Comparison of ENCODE assay signal across 24 cellular contexts in the genomic region with DNA sequence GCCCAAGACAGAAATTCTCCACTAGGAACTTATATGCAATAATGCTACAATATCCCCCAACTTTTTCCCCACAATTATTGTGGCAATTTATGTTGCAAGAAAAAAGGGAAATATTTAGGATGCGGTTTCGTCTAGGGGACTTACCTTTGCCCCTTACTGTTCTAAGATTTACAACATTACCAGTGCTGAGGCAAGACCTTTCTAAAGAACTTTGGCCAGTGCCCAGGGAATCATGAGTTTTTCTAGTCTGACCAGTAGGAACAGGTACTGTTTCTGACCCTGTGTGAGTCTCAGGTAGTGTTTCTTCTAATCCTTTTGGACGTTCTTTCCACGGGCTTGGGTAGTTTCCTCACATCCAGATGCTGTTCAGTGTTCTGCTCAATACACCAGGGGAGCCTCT.
DNase-seq lines count a peak whose midpoint lies in the region; ATAC-seq, FAIRE-seq and TF ChIP-seq lines count a peak whose summit lies in the region.
"Had no signal": no experiment of that assay in that cellular context is flagged by ENCODE, and none has a peak within 500 bp of the region (broad histone marks: within the 10 kb centered on the region; RNA-seq: fewer than 3 reads in every experiment).

No MANE protein-coding gene starts in this region.

- POLR2A ChIA-PET in HepG2 (lab: Yijun Ruan, JAX): no interaction called here

- H3K9me2 ChIP-seq in hepatocyte (replicated peaks; ENCODE audit: insufficient read depth): no peaks in the 10 kb centered on the region

- H2AFZ ChIP-seq in HepG2 (ENCODE audit: low read length): no peak overlapping the region
- no peak overlapping the region for H2AFZ ChIP-seq in hepatocyte
- H2AFZ ChIP-seq: GM23338 had no signal

- TF ChIP-seq EP300 in HepG2 (IDR thresholded peaks at IDR 0.05; ENCODE audit: low read depth in 2 of 2, low read length in 2 of 2) (no peak), HepG2 (CRISPR knock-in tag; IDR thresholded peaks at IDR 0.05; ENCODE audit: borderline replicate concordance) (no peak)

- no peak overlapping the region for H3K27ac Mint-ChIP-seq in natural killer cell
- H3K27ac Mint-ChIP-seq: B cell; CD4-positive, CD25-positive, alpha-beta regulatory T cell; CD8-positive, alpha-beta T cell; GM23338; HFFc6 had no signal

- CTCF ChIA-PET in HepG2 (lab: Yijun Ruan, JAX; ENCODE audit: low intra/inter-chr PET ratio, low total read pairs): no interaction called here

- H3K4me1 ChIP-seq in right lobe of liver: no peaks in the 10 kb centered on the region
- no peaks in the 10 kb centered on the region for H3K4me1 ChIP-seq in HepG2 (ENCODE audit: insufficient read depth, low read length)
- no peaks in the 10 kb centered on the region for H3K4me1 ChIP-seq in hepatocyte (ENCODE audit: insufficient read depth)
- H3K4me1 ChIP-seq: HAP-1 had no signal

- TF ChIP-seq CTCF in right lobe of liver (IDR thresholded peaks at IDR 0.05) (no peak), HepG2 (CRISPR knock-in tag; IDR thresholded peaks at IDR 0.05) (no peak), hepatocyte (IDR thresholded peaks at IDR 0.05; ENCODE audit: poor library complexity) (no peak), natural killer cell (IDR thresholded peaks at IDR 0.05) (no peak)

- in situ Hi-C loops in HepG2 (cut with HindIII; ENCODE audit: extremely low pct_ligation_motif_present, low pct_unique_long_range_greater_than_20kb): no loop called here

- H3K4me1 Mint-ChIP-seq in natural killer cell: no peaks in the 10 kb centered on the region
- H3K4me1 Mint-ChIP-seq: B cell; CD4-positive, CD25-positive, alpha-beta regulatory T cell; GM23338 had no signal

- peaks cover 2% of the 10 kb centered on the region in 2 donors for H3K9me3 Mint-ChIP-seq in natural killer cell

- no peak for TF ChIP-seq RAD21 in HepG2 (CRISPR knock-in tag; IDR thresholded peaks at IDR 0.05)

- ATAC-seq in right lobe of liver (peak in 3 of 4 donors; percentile 30 to 51 (median 48)), HepG2 (no peak), GM19023 (IDR thresholded peaks at IDR 0.05; ENCODE audit: unreplicated experiment) (no peak), natural killer cell (no peak), HG03175 (IDR thresholded peaks at IDR 0.05; ENCODE audit: unreplicated experiment) (no peak), HG02642 (IDR thresholded peaks at IDR 0.05; ENCODE audit: poor library complexity, unreplicated experiment) (no peak)
- ATAC-seq: CD8-positive, alpha-beta T cell; GM23338 had no signal

- FAIRE-seq in HepG2 (lab: Jason Lieb, UNC): no peak
- FAIRE-seq: A204.1, G401.6, GM12892, H54 had no signal

- intact Hi-C loops in right lobe of liver (cut with DNase I) (no loop called here), HepG2 (cut with micrococcal nuclease; ENCODE audit: unreplicated experiment) (no loop called here), natural killer cell (cut with micrococcal nuclease) (no loop called here)

- H3K27ac ChIP-seq in right lobe of liver (no peak overlapping the region), HepG2 (ENCODE audit: extremely low read length, insufficient read depth, low read length) (no peak overlapping the region), hepatocyte (peak overlapping the region; percentile 64)
- H3K27ac ChIP-seq: 22Rv1, BLaER1, C4-2B had no signal

- H3K9ac ChIP-seq in HepG2 (ENCODE audit: insufficient read depth, low read depth, low read length): no peak overlapping the region
- H3K9ac ChIP-seq: BLaER1 had no signal

- WGBS in right lobe of liver (ENCODE audit: insufficient coverage, low coverage, low lambda C conversion rate, missing lambda C conversion rate): 33% methylated on average over 3 of the region's 4 CpGs
- WGBS in HepG2 (ENCODE audit: low lambda C conversion rate): 2% methylated on average over 4 of the region's 4 CpGs
- WGBS in hepatocyte (ENCODE audit: low lambda C conversion rate, missing lambda C conversion rate): 67% methylated on average over 4 of the region's 4 CpGs

- H3K4me3 Mint-ChIP-seq in natural killer cell: no peak overlapping the region
- H3K4me3 Mint-ChIP-seq: B cell; CD4-positive, CD25-positive, alpha-beta regulatory T cell; CD8-positive, alpha-beta T cell; GM23338; HFFc6 had no signal

- no TSS peak for BruUV-seq in HepG2 (replicated peaks; lab: Mats Ljungman, UMichigan)

- H3K36me3 Mint-ChIP-seq in natural killer cell: no peaks in the 10 kb centered on the region
- H3K36me3 Mint-ChIP-seq: CD4-positive, CD25-positive, alpha-beta regulatory T cell; CD8-positive, alpha-beta T cell had no signal

- TF ChIP-seq POLR2A in right lobe of liver (IDR thresholded peaks at IDR 0.05): no peak
- no peak for TF ChIP-seq POLR2A in HepG2 (IDR thresholded peaks at IDR 0.05; ENCODE audit: insufficient read depth in 1 of 2, low read depth in 2 of 2, low read length in 2 of 2)

- H3K9me3 ChIP-seq in right lobe of liver (no peaks in the 10 kb centered on the region), HepG2 (ENCODE audit: low read length) (no peaks in the 10 kb centered on the region), hepatocyte (ENCODE audit: low read depth) (no peaks in the 10 kb centered on the region)
- H3K9me3 ChIP-seq: Caco-2, HAP-1 had no signal

- H3K27me3 ChIP-seq in right lobe of liver (no peaks in the 10 kb centered on the region), HepG2 (ENCODE audit: control insufficient read depth in 1 of 2, insufficient read depth in 2 of 2, low read length in 2 of 2) (no peaks in the 10 kb centered on the region), hepatocyte (no peaks in the 10 kb centered on the region)
- H3K27me3 ChIP-seq: BLaER1 had no signal

- no peaks in the 10 kb centered on the region for H3K36me3 ChIP-seq in right lobe of liver
- no peaks in the 10 kb centered on the region for H3K36me3 ChIP-seq in HepG2 (replicated peaks in 1 of 2; ENCODE audit: control insufficient read depth in 1 of 2, insufficient read depth in 2 of 2, low read length in 2 of 2)
- no peaks in the 10 kb centered on the region for H3K36me3 ChIP-seq in hepatocyte (replicated peaks; ENCODE audit: insufficient read depth, low read depth)
- H3K36me3 ChIP-seq: BLaER1, HAP-1 had no signal

- no peaks in the 10 kb centered on the region for H3K79me2 ChIP-seq in HepG2 (ENCODE audit: insufficient read depth, low read length)
- no peaks in the 10 kb centered on the region for H3K79me2 ChIP-seq in hepatocyte

- peaks cover 0 to 5% of the 10 kb centered on the region in 2 donors for H3K27me3 Mint-ChIP-seq in natural killer cell (ENCODE audit: low read depth in 2 of 2)
- H3K27me3 Mint-ChIP-seq: CD4-positive, CD25-positive, alpha-beta regulatory T cell had no signal

- no peak overlapping the region for H3K4me3 ChIP-seq in right lobe of liver
- no peak overlapping the region for H3K4me3 ChIP-seq in HepG2 (replicated peaks in 1 of 3; ENCODE audit: insufficient read depth in 1 of 3, low read depth in 2 of 3, low read length in 3 of 3)
- H3K4me3 ChIP-seq in hepatocyte: no peak overlapping the region
- H3K4me3 ChIP-seq: BLaER1, GM23338, HAP-1 had no signal

- H3K4me2 ChIP-seq in HepG2 (ENCODE audit: low read depth, low read length): no peak overlapping the region
- H3K4me2 ChIP-seq in hepatocyte: no peak overlapping the region
- H3K4me2 ChIP-seq: BLaER1, GM23338 had no signal

- no peak for DNase-seq in right lobe of liver
- no peak for DNase-seq in HepG2 (ENCODE audit: low spot score)
- DNase-seq in hepatocyte (ENCODE audit: low spot score): peak; percentile 30
- peak; percentile 57 for DNase-seq in renal cortical epithelial cell (ENCODE audit: low read depth)
- no peak for DNase-seq in natural killer cell
- DNase-seq: CD4-positive, CD25-positive, alpha-beta regulatory T cell; CD8-positive, alpha-beta T cell; DMS153; DND-41; HFFc6 had no signal

- no peaks in the 10 kb centered on the region for H4K20me1 ChIP-seq in HepG2 (ENCODE audit: insufficient read depth, low read length)
- no peaks in the 10 kb centered on the region for H4K20me1 ChIP-seq in hepatocyte (ENCODE audit: insufficient read depth, poor library complexity, severe bottlenecking)
- H4K20me1 ChIP-seq: BLaER1 had no signal

TF ChIP-seq in HepG2, 621 proteins besides CTCF, POLR2A, EP300 and RAD21 (continues in another document):
- TF ChIP-seq ZFP82 (CRISPR knock-in tag; IDR thresholded peaks at IDR 0.05; ENCODE audit: borderline replicate concordance) (no peak), ZNF720 (CRISPR knock-in tag; IDR thresholded peaks at IDR 0.05) (no peak)
- TF ChIP-seq, protein P1, sequence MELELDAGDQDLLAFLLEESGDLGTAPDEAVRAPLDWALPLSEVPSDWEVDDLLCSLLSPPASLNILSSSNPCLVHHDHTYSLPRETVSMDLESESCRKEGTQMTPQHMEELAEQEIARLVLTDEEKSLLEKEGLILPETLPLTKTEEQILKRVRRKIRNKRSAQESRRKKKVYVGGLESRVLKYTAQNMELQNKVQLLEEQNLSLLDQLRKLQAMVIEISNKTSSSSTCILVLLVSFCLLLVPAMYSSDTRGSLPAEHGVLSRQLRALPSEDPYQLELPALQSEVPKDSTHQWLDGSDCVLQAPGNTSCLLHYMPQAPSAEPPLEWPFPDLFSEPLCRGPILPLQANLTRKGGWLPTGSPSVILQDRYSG (CRISPR knock-in tag; IDR thresholded peaks at IDR 0.05): no peak
- TF ChIP-seq, protein P2, sequence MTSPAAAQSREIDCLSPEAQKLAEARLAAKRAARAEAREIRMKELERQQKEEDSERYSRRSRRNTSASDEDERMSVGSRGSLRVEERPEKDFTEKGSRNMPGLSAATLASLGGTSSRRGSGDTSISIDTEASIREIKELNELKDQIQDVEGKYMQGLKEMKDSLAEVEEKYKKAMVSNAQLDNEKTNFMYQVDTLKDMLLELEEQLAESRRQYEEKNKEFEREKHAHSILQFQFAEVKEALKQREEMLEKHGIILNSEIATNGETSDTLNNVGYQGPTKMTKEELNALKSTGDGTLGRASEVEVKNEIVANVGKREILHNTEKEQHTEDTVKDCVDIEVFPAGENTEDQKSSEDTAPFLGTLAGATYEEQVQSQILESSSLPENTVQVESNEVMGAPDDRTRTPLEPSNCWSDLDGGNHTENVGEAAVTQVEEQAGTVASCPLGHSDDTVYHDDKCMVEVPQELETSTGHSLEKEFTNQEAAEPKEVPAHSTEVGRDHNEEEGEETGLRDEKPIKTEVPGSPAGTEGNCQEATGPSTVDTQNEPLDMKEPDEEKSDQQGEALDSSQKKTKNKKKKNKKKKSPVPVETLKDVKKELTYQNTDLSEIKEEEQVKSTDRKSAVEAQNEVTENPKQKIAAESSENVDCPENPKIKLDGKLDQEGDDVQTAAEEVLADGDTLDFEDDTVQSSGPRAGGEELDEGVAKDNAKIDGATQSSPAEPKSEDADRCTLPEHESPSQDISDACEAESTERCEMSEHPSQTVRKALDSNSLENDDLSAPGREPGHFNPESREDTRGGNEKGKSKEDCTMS (CRISPR knock-in tag; conservative IDR thresholded peaks at IDR 0.05): no peak
- TF ChIP-seq, protein P3, sequence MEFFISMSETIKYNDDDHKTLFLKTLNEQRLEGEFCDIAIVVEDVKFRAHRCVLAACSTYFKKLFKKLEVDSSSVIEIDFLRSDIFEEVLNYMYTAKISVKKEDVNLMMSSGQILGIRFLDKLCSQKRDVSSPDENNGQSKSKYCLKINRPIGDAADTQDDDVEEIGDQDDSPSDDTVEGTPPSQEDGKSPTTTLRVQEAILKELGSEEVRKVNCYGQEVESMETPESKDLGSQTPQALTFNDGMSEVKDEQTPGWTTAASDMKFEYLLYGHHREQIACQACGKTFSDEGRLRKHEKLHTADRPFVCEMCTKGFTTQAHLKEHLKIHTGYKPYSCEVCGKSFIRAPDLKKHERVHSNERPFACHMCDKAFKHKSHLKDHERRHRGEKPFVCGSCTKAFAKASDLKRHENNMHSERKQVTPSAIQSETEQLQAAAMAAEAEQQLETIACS (CRISPR knock-in tag; IDR thresholded peaks at IDR 0.05): no peak

Comparison
In these comparisons a context has a peak if more than half of its experiments do, and no peak if none do; other contexts are left out.
1. ATAC-seq: peak in right lobe of liver (3 of 4); none in HepG2 (single experiment), GM19023 (single experiment), natural killer cell (0 of 3), HG03175 (single experiment) and HG02642 (single experiment).
2. DNase-seq: peak in hepatocyte (single experiment) and renal cortical epithelial cell (single experiment); none in right lobe of liver (0 of 3), HepG2 (single experiment) and natural killer cell (single experiment).